Comparison of ENCODE assay signal across 30 cellular contexts in genomic region chrX:135528274-135528673, GRCh38.
"Had no signal": no experiment of that assay in that cellular context is flagged by ENCODE, and none has a peak within 500 bp of the region (broad histone marks: within the 10 kb centered on the region; RNA-seq: fewer than 3 reads in every experiment).

No MANE protein-coding gene starts in this region.

- H3K4me1 ChIP-seq: left lung, lower lobe of right lung, pancreas, psoas muscle, sigmoid colon, upper lobe of left lung had no signal

- H3K36me3 ChIP-seq: left lung, lower lobe of right lung, pancreas, sigmoid colon, upper lobe of left lung had no signal

- H3K27ac Mint-ChIP-seq: activated CD4-positive, alpha-beta T cell treated with anti-CD3 and anti-CD28 coated beads for 36 hours; activated naive CD8-positive, alpha-beta T cell; stimulated activated memory B cell treated with anti-CD40 and anti-IgM and Interleukin-4, amounts not matched to agents 10 μg/mL and 1 μg/mL and 100 μg/mL, for 72 hours; stimulated activated naive CD8-positive, alpha-beta T cell treated with anti-CD3 and anti-CD28 coated beads, Interleukin-15, amount 100 ng/mL, for 72 hours had no signal

- H3K4me3 ChIP-seq: left lung, lower lobe of right lung, pancreas, psoas muscle, sigmoid colon, smooth muscle cell, upper lobe of left lung had no signal

- H3K4me3 Mint-ChIP-seq: activated CD4-positive, alpha-beta T cell treated with anti-CD3 and anti-CD28 coated beads for 36 hours; activated naive CD8-positive, alpha-beta T cell; central memory CD8-positive, alpha-beta T cell; nephron progenitor cell; stimulated activated memory B cell treated with anti-CD40 and anti-IgM and Interleukin-4, amounts not matched to agents 10 μg/mL and 1 μg/mL and 100 μg/mL, for 72 hours; stimulated activated naive CD8-positive, alpha-beta T cell treated with anti-CD3 and anti-CD28 coated beads, Interleukin-15, amount 100 ng/mL, for 72 hours; T-helper 17 cell had no signal

- H3K9me3 ChIP-seq: left lung, lower lobe of right lung, pancreas, psoas muscle, sigmoid colon, upper lobe of left lung had no signal

- H3K9me3 Mint-ChIP-seq: central memory CD8-positive, alpha-beta T cell; stimulated activated memory B cell treated with anti-CD40 and anti-IgM and Interleukin-4, amounts not matched to agents 10 μg/mL and 1 μg/mL and 100 μg/mL, for 72 hours; stimulated activated naive CD8-positive, alpha-beta T cell treated with anti-CD3 and anti-CD28 coated beads, Interleukin-15, amount 100 ng/mL, for 72 hours had no signal

- ATAC-seq: activated CD4-positive, alpha-beta T cell treated with anti-CD3 and anti-CD28 coated beads for 36 hours; left lung; lower lobe of right lung; pancreas; psoas muscle; stimulated activated memory B cell treated with anti-CD40 and anti-IgM and Interleukin-4, amounts not matched to agents 10 μg/mL and 1 μg/mL and 100 μg/mL, for 72 hours; stimulated activated naive CD8-positive, alpha-beta T cell treated with anti-CD3 and anti-CD28 coated beads, Interleukin-15, amount 100 ng/mL, for 72 hours; T-helper 17 cell had no signal

- H3K27me3 ChIP-seq: left lung, pancreas, sigmoid colon, upper lobe of left lung had no signal

- DNase-seq: activated CD4-positive, alpha-beta T cell treated with anti-CD3 and anti-CD28 coated beads for 36 hours; activated CD4-positive, alpha-beta T cell treated with anti-CD3 and anti-CD28 coated beads, Interleukin-2, amount 50 U/mL, for 4 hours; activated CD4-positive, CD25-positive, alpha-beta regulatory T cell; activated effector memory CD4-positive, alpha-beta T cell treated with Interleukin-2 at 50 U/mL for 16 hours; activated naive CD4-positive, alpha-beta T cell treated with Interleukin-2 at 50 U/mL for 16 hours; anterior cingulate cortex; effector memory CD4-positive, alpha-beta T cell; head of caudate nucleus; hypothalamus; left lung; lower lobe of right lung; mesenchymal stem cell; nephron progenitor cell; pancreas; psoas muscle; sigmoid colon; stimulated activated CD4-positive, alpha-beta T cell treated with anti-CD3 and anti-CD28 coated beads, Interleukin-1b, Interleukin-23, amount 100 ng/mL, for 48 hours; stimulated activated CD4-positive, alpha-beta T cell treated with anti-CD3 and anti-CD28 coated beads, Interleukin-4, amount 100 ng/mL, for 4 hours; stimulated activated CD8-positive, alpha-beta memory T cell treated with anti-CD3 and anti-CD28 coated beads, Interleukin-4, amount 100 ng/mL, for 48 hours; stimulated activated naive CD8-positive, alpha-beta T cell treated with anti-CD3 and anti-CD28 coated beads, Interleukin-15, amount 100 ng/mL, for 72 hours; substantia nigra; T-helper 17 cell; T1000; upper lobe of left lung had no signal

- H3K27me3 Mint-ChIP-seq: activated CD4-positive, alpha-beta T cell treated with anti-CD3 and anti-CD28 coated beads for 36 hours; activated naive CD8-positive, alpha-beta T cell; central memory CD8-positive, alpha-beta T cell; stimulated activated memory B cell treated with anti-CD40 and anti-IgM and Interleukin-4, amounts not matched to agents 10 μg/mL and 1 μg/mL and 100 μg/mL, for 72 hours; stimulated activated naive CD8-positive, alpha-beta T cell treated with anti-CD3 and anti-CD28 coated beads, Interleukin-15, amount 100 ng/mL, for 72 hours; T-helper 17 cell had no signal

- FAIRE-seq: bronchial epithelial cell, endothelial cell of umbilical vein, pancreas had no signal

- H3K27ac ChIP-seq: left lung, lower lobe of right lung, pancreas, psoas muscle, sigmoid colon, upper lobe of left lung had no signal
